In the genomic region with DNA sequence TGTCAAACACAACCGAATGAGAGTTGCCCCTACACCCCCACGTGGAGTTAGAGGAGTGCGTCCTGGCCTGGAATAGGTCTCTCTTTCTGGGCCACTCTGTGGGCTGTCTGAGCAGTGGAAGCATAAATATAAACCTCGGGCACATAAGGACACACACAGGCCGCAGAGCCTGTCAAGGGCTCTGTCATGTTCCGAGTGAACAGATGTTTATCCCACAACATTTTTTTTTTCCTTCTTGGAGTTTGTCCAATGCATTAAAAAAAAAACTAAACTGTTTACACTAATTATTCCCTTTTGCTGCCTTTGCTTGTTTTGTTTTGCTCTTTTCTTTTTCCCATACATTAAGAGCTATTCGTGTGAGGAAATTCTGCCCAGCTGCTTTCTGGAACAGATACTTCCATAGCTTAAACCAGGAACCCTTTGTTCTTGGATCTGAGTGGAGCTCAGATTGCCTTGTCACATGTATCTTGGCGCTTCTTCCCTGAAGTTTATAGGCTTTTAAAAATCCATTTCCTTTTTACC, we compare ENCODE assay signal across 10 cellular contexts.
A peak's percentile ranks its signal among the peaks of the same experiment; 100 is the strongest.
DNase-seq lines count a peak whose midpoint lies in the region; ATAC-seq, FAIRE-seq and TF ChIP-seq lines count a peak whose summit lies in the region.
"Had no signal": no experiment of that assay in that cellular context is flagged by ENCODE, and none has a peak within 500 bp of the region (broad histone marks: within the 10 kb centered on the region; RNA-seq: fewer than 3 reads in every experiment).

No MANE protein-coding gene starts in this region.

- peaks cover 13% of the 10 kb centered on the region for H3K4me1 ChIP-seq in mesenchymal stem cell (ENCODE audit: control insufficient read depth, insufficient read depth, low read depth, low read length)

- H2BK5ac ChIP-seq in mesenchymal stem cell (ENCODE audit: low read depth, low read length, poor library complexity, severe bottlenecking): no peak overlapping the region

- peak overlapping the region; percentile 53 for H3K9ac ChIP-seq in mesenchymal stem cell (ENCODE audit: low read length)

- FAIRE-seq in urothelium cell line (lab: Jason Lieb, UNC): peak; percentile 30

- no peak overlapping the region for H2AFZ ChIP-seq in mesenchymal stem cell (ENCODE audit: low read depth, low read length)

- no peak overlapping the region for H2BK120ac ChIP-seq in mesenchymal stem cell (ENCODE audit: low read depth, low read length)

- H3K4me3 ChIP-seq in dorsolateral prefrontal cortex (peak overlapping the region in 1 of 59 donors; percentile 4), mesenchymal stem cell (ENCODE audit: insufficient read depth in 1 of 2, low read depth in 1 of 2, low read length in 2 of 2) (no peak overlapping the region)

- ATAC-seq in GM19463 (IDR thresholded peaks at IDR 0.05; ENCODE audit: unreplicated experiment) (no peak), HG03135 (IDR thresholded peaks at IDR 0.05; ENCODE audit: unreplicated experiment) (no peak)

- no peak for TF ChIP-seq CTCF in dorsolateral prefrontal cortex (IDR thresholded peaks at IDR 0.05 in 54 of 56, conservative IDR thresholded peaks at IDR 0.05 in 2 of 56; ENCODE audit: low read depth in 1 of 56, partially characterized antibody in 56 of 56)

- 11% methylated on average over 8 of the region's 8 CpGs for WGBS in mesenchymal stem cell

- no peak overlapping the region for H4K91ac ChIP-seq in mesenchymal stem cell (ENCODE audit: low read length)

- no peaks in the 10 kb centered on the region for H3K9me3 ChIP-seq in mesenchymal stem cell (ENCODE audit: control insufficient read depth, low read length)

- peak overlapping the region in 35 of 59 donors; percentile 5 to 70 (median 41) for H3K27ac ChIP-seq in dorsolateral prefrontal cortex
- no peak overlapping the region for H3K27ac ChIP-seq in mesenchymal stem cell (ENCODE audit: low read length, poor library complexity, severe bottlenecking)
- H3K27ac ChIP-seq: 22Rv1 had no signal

- intact Hi-C loops in dorsolateral prefrontal cortex (cut with DNase I): loop anchor here in 1 of 2 donors (10.0 kb wide), 1 partner anchor 230 kb away; a partner anchor contains a TSS

- H4K8ac ChIP-seq in mesenchymal stem cell (ENCODE audit: low read length): peak overlapping the region; percentile 84

- peak overlapping the region; percentile 68 for H2BK15ac ChIP-seq in mesenchymal stem cell (ENCODE audit: low read depth, poor library complexity, severe bottlenecking)

- peak overlapping the region; percentile 16 for H2AK5ac ChIP-seq in mesenchymal stem cell (ENCODE audit: low read length, severe bottlenecking)

- DNase-seq in NCI-H2227 (lab: John Stamatoyannopoulos, UW; ENCODE audit: unreplicated experiment): peak; percentile 10
- DNase-seq in NCI-H2227 treated with DMSO at 0.1 percent for 48 hours (lab: John Stamatoyannopoulos, UW): no peak
- no peak for DNase-seq in dorsolateral prefrontal cortex
- DNase-seq in mesenchymal stem cell: peak; percentile 92
- no peak for DNase-seq in urothelium cell line (ENCODE audit: low spot score)
- DNase-seq in activated effector memory CD4-positive, alpha-beta T cell treated with Interleukin-2 at 50 U/mL for 16 hours: no peak
- DNase-seq: NCI-H1048 had no signal

- H3K14ac ChIP-seq in mesenchymal stem cell (ENCODE audit: low read length in 2 of 2): no peak overlapping the region

- peak overlapping the region; percentile 25 to 93 for H3K18ac ChIP-seq in mesenchymal stem cell (ENCODE audit: low read depth in 1 of 2, low read length in 2 of 2)

- no peak overlapping the region for H3K4ac ChIP-seq in mesenchymal stem cell (ENCODE audit: low read depth in 1 of 2, low read length in 2 of 2)

- H2BK12ac ChIP-seq in mesenchymal stem cell (ENCODE audit: low read length in 2 of 2): peak overlapping the region in 1 of 2 experiments; percentile 96

- H3K4me2 ChIP-seq in mesenchymal stem cell (ENCODE audit: low read length, poor library complexity, severe bottlenecking): no peak overlapping the region

- H3K36me3 ChIP-seq in mesenchymal stem cell (ENCODE audit: control insufficient read depth in 1 of 2, insufficient read depth in 2 of 2, low read depth in 1 of 2, low read length in 2 of 2): no peaks in the 10 kb centered on the region

- H3K79me1 ChIP-seq in mesenchymal stem cell (replicated peaks; ENCODE audit: low read length, poor library complexity, severe bottlenecking): peaks cover 1% of the 10 kb centered on the region

- H3K27me3 ChIP-seq in dorsolateral prefrontal cortex: no peaks in the 10 kb centered on the region
- H3K27me3 ChIP-seq in mesenchymal stem cell (ENCODE audit: control insufficient read depth in 1 of 2, insufficient read depth in 1 of 2, low read length in 2 of 2): no peaks in the 10 kb centered on the region

- H3K23ac ChIP-seq in mesenchymal stem cell (ENCODE audit: low read length in 2 of 2): no peak overlapping the region

Comparison
In these comparisons a context has a peak if more than half of its experiments do, and no peak if none do; other contexts are left out.
1. DNase-seq: peak in NCI-H2227 (single experiment) and mesenchymal stem cell (single experiment); none in NCI-H2227 treated with DMSO at 0.1 percent for 48 hours (single experiment), dorsolateral prefrontal cortex (0 of 10), urothelium cell line (single experiment) and activated effector memory CD4-positive, alpha-beta T cell treated with Interleukin-2 at 50 U/mL for 16 hours (single experiment).